Comparison of ENCODE assay signal across 28 cellular contexts in the genomic region with DNA sequence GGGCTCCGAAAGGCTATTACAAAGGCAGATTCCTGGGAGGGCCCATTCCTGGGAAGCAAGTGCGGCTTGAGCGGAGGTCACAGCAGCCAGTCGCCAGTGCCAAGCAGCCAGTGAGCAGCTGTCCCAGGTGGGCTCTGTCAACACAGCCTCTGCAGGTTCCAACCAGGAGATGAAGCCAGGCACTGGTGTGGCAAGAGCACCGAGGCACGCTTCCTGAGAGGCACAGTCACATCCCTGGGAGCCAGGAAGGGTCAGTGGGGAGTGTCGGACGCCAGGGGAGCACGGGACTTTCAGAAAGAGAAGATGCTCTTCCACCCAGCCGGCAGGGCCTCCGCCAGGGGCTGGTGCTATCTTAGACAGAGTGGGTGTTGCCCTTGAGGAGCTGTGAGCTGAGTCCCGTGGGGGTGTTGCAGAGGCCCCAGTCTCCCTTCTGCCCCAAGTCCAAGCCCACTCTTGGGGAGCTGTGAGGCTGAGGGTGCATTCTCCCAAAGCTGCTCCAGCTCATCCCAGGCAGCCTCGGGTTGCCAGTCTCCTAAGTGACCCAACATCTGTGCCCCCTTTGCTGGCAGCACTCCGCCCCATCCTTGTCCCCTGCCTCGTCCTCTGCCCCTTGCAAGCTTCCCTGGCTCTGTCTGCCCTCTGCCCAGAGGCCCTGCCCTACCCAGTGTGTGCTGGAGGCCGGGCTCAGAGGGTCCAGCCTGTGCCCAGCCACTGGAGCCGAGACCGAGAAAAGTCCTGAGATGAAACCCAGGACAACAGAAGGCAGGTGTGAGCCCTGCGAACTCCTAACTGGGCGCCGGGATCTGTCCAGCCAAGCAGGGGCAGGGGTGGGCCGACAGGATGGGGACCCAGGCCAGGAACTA. TPM values are rescaled to one million over a fixed set of nuclear protein-coding genes. Genes with fewer than 3 reads are reported as not detected.
"Had no signal": no experiment of that assay in that cellular context is flagged by ENCODE, and none has a peak within 500 bp of the region (broad histone marks: within the 10 kb centered on the region; RNA-seq: fewer than 3 reads in every experiment).

No MANE protein-coding gene starts in this region.

- DNase-seq: cortex of kidney; dorsolateral prefrontal cortex; effector CD8-positive, alpha-beta T cell; gastrocnemius medialis; heart right ventricle; hypothalamus; kidney glomerular epithelial cell; mesendoderm; naive thymus-derived CD4-positive, alpha-beta T cell; nephron progenitor cell; posterior cingulate gyrus; sigmoid colon; stimulated activated CD4-positive, alpha-beta T cell treated with anti-CD3 and anti-CD28 coated beads, Interleukin-12 subunit alpha, Interleukin-12 subunit beta, amount 100 ng/mL, for 4 hours; stimulated activated naive CD4-positive, alpha-beta T cell; stomach; substantia nigra; trophoblast cell had no signal

- H3K9me3 ChIP-seq: esophagus muscularis mucosa, gastrocnemius medialis, heart right ventricle, neutrophil, right atrium auricular region, sigmoid colon, stomach, thoracic aorta had no signal

- H3K27me3 ChIP-seq: dorsolateral prefrontal cortex, esophagus muscularis mucosa, gastrocnemius medialis, heart right ventricle, neutrophil, right atrium auricular region, sigmoid colon, stomach had no signal

- H3K27ac ChIP-seq: dorsolateral prefrontal cortex, epithelial cell of prostate, esophagus muscularis mucosa, gastrocnemius medialis, heart right ventricle, neutrophil, right atrium auricular region, sigmoid colon, skin epidermis, stomach, thoracic aorta had no signal

- H3K4me3 ChIP-seq: dorsolateral prefrontal cortex, esophagus muscularis mucosa, gastrocnemius medialis, heart right ventricle, right atrium auricular region, sigmoid colon, skin epidermis, stomach, thoracic aorta had no signal

- FAIRE-seq: endometrium, islet of Langerhans, urothelium cell line had no signal

- ATAC-seq: gastrocnemius medialis; heart right ventricle; naive thymus-derived CD4-positive, alpha-beta T cell had no signal

RNA-seq across cellular contexts. Expression of gene C16orf96, which starts 51.9 kb away (rescaled TPM):
- total RNA-seq: esophagus muscularis mucosa, fibroblast of villous mesenchyme, lung microvascular endothelial cell, thoracic aorta had no signal
- polyA plus RNA-seq: naive thymus-derived CD4-positive, alpha-beta T cell; stomach had no signal
